Comparison of ENCODE assay signal across 18 cellular contexts in genomic region chr12:9699269-9699897, GRCh38. TPM values are rescaled to one million over a fixed set of nuclear protein-coding genes. Genes with fewer than 3 reads are reported as not detected.
DNase-seq lines count a peak whose midpoint lies in the region; ATAC-seq, FAIRE-seq and TF ChIP-seq lines count a peak whose summit lies in the region.
"Had no signal": no experiment of that assay in that cellular context is flagged by ENCODE, and none has a peak within 500 bp of the region (broad histone marks: within the 10 kb centered on the region; RNA-seq: fewer than 3 reads in every experiment).

No MANE protein-coding gene starts in this region.

- TF ChIP-seq CTCF in PC-9 (conservative IDR thresholded peaks at IDR 0.05) (no peak), endothelial cell of umbilical vein (IDR thresholded peaks at IDR 0.05; ENCODE audit: extremely low read depth in 1 of 2, insufficient read depth in 1 of 2, low read depth in 1 of 2, low read length in 2 of 2) (no peak), psoas muscle (IDR thresholded peaks at IDR 0.05) (no peak), esophagus squamous epithelium (IDR thresholded peaks at IDR 0.05) (no peak)

- CTCF ChIA-PET in activated CD4-positive, alpha-beta T cell treated with anti-CD3 and anti-CD28 coated beads, Interleukin-2, amount 10 ng/mL, durations not matched to agents 7 days and 5 days (lab: Charles Lee), result interaction anchor here (0.8 to 1.8 kb wide), 6 partner anchors 9 to 66 kb away, joined by 3 to 12 read pairs (median 4); partner anchors contain the start of gene CLEC2D
- CTCF ChIA-PET in PC-9 (lab: Charles Lee), result interaction anchor here (0.6 to 1.2 kb wide), 2 partner anchors 10 to 537 kb away, joined by 3 read pairs; no protein-coding TSS in a partner anchor
- CTCF ChIA-PET in endothelial cell of umbilical vein (lab: Charles Lee), result interaction anchor here (0.6 to 2.3 kb wide), 10 partner anchors 9 to 230 kb away, joined by 3 to 27 read pairs (median 4); no protein-coding TSS in a partner anchor

- no peak overlapping the region for H2AFZ ChIP-seq in PC-9
- no peak overlapping the region for H2AFZ ChIP-seq in endothelial cell of umbilical vein (ENCODE audit: low read depth, low read length)

- H3K27ac Mint-ChIP-seq in activated CD4-positive, alpha-beta T cell treated with anti-CD3 and anti-CD28 coated beads, Interleukin-2, amount 10 ng/mL, durations not matched to agents 7 days and 5 days, result peak overlapping the region; percentile 60

- FAIRE-seq in endothelial cell of umbilical vein (lab: Jason Lieb, UNC), result no peak

- POLR2A ChIA-PET in activated CD4-positive, alpha-beta T cell treated with anti-CD3 and anti-CD28 coated beads, Interleukin-2, amount 10 ng/mL, durations not matched to agents 7 days and 5 days (lab: Charles Lee), result no interaction called here
- POLR2A ChIA-PET in PC-9 (lab: Charles Lee; ENCODE audit: unreplicated experiment) (interaction anchor here (0.7 kb wide), 1 partner anchor 63 kb away, joined by 5 read pairs; no protein-coding TSS in a partner anchor), endothelial cell of umbilical vein (lab: Charles Lee) (no interaction called here)

- ATAC-seq in psoas muscle, result no peak
- ATAC-seq: body of pancreas, foreskin keratinocyte had no signal

- H3K27me3 ChIP-seq in PC-9 (ENCODE audit: insufficient read depth, low read depth) (no peaks in the 10 kb centered on the region), endothelial cell of umbilical vein (ENCODE audit: control insufficient read depth in 2 of 2, insufficient read depth in 2 of 2, low read length in 2 of 2) (no peaks in the 10 kb centered on the region), psoas muscle (ENCODE audit: insufficient read depth in 3 of 3, low read length in 2 of 3) (no peaks in the 10 kb centered on the region), esophagus squamous epithelium (no peaks in the 10 kb centered on the region)
- H3K27me3 ChIP-seq: body of pancreas, foreskin keratinocyte had no signal

- dilution Hi-C loops in endothelial cell of umbilical vein (cut with MboI; ENCODE audit: extremely low pct_ligation_motif_present, low sequenced_read_pairs), result no loop called here

- 0 out of 2 replicates have a peak, but pooled peaks cover 9% of the 10 kb centered on the region for H3K4me1 ChIP-seq in PC-9 (replicated peaks; ENCODE audit: insufficient read depth)
- peaks cover 17% of the 10 kb centered on the region for H3K4me1 ChIP-seq in endothelial cell of umbilical vein (ENCODE audit: control insufficient read depth, extremely low read depth, insufficient read depth, low read length)
- no peaks in the 10 kb centered on the region for H3K4me1 ChIP-seq in psoas muscle
- peaks cover 0 to 11% (median 3%) of the 10 kb centered on the region in 3 donors for H3K4me1 ChIP-seq in esophagus squamous epithelium
- H3K4me1 ChIP-seq: body of pancreas, foreskin keratinocyte had no signal

- peaks cover 32% of the 10 kb centered on the region for H3K9me3 Mint-ChIP-seq in activated CD4-positive, alpha-beta T cell treated with anti-CD3 and anti-CD28 coated beads, Interleukin-2, amount 10 ng/mL, durations not matched to agents 7 days and 5 days

- H3K79me2 ChIP-seq in PC-9 (ENCODE audit: low read depth) (no peaks in the 10 kb centered on the region), endothelial cell of umbilical vein (ENCODE audit: control insufficient read depth, insufficient read depth, low read length) (no peaks in the 10 kb centered on the region)

- WGBS in psoas muscle, 3 donors, result 55 to 65% (median 58%) methylated on average over 1 of the region's 1 CpG
- 25 to 54% methylated on average over 1 of the region's 1 CpG for WGBS in esophagus squamous epithelium, 2 donors

- H3K9ac ChIP-seq in endothelial cell of umbilical vein (replicated peaks; ENCODE audit: extremely low read depth, insufficient read depth, low read length), result no peak overlapping the region
- H3K9ac ChIP-seq: KMS-11, SK-N-SH had no signal

- H3K9me2 ChIP-seq in PC-9 (ENCODE audit: insufficient read depth), result no peaks in the 10 kb centered on the region
- H3K9me2 ChIP-seq: SK-N-SH had no signal

- H3K27me3 Mint-ChIP-seq in activated CD4-positive, alpha-beta T cell treated with anti-CD3 and anti-CD28 coated beads, Interleukin-2, amount 10 ng/mL, durations not matched to agents 7 days and 5 days, result no peaks in the 10 kb centered on the region

- H4K20me1 ChIP-seq in PC-9 (ENCODE audit: insufficient read depth) (no peaks in the 10 kb centered on the region), endothelial cell of umbilical vein (replicated peaks; ENCODE audit: control insufficient read depth, extremely low read depth, insufficient read depth, low read length) (no peaks in the 10 kb centered on the region)

- no peaks in the 10 kb centered on the region; the same call in 1 of the 2 replicates for H3K9me3 ChIP-seq in PC-9 (ENCODE audit: insufficient read depth, low read depth)
- H3K9me3 ChIP-seq in endothelial cell of umbilical vein (replicated peaks; ENCODE audit: control insufficient read depth, insufficient read depth, low read length), result no peaks in the 10 kb centered on the region
- peaks cover 6% of the 10 kb centered on the region for H3K9me3 ChIP-seq in psoas muscle
- H3K9me3 ChIP-seq in esophagus squamous epithelium, result peaks cover 0 to 8% (median 3%) of the 10 kb centered on the region in 3 donors
- H3K9me3 ChIP-seq: body of pancreas, SK-N-SH had no signal

- H3F3A ChIP-seq in PC-9 (ENCODE audit: insufficient read depth, low read depth), result peaks cover 11% of the 10 kb centered on the region; the same call in 1 of the 2 replicates

- H3K36me3 ChIP-seq in PC-9 (ENCODE audit: low read depth), result 0 out of 2 replicates have a peak, but pooled peaks cover 3% of the 10 kb centered on the region
- peaks cover 0 to 2% of the 10 kb centered on the region in 2 experiments for H3K36me3 ChIP-seq in endothelial cell of umbilical vein (ENCODE audit: control insufficient read depth in 2 of 2, extremely low read depth in 1 of 2, insufficient read depth in 2 of 2, low read length in 2 of 2)
- H3K36me3 ChIP-seq in psoas muscle (ENCODE audit: insufficient read depth in 1 of 2, low read depth in 1 of 2), result peaks cover 0 to 6% of the 10 kb centered on the region in 2 donors
- H3K36me3 ChIP-seq in esophagus squamous epithelium, result peaks cover 0 to 17% (median 0%) of the 10 kb centered on the region in 3 donors

- no peaks in the 10 kb centered on the region for H3K9me1 ChIP-seq in endothelial cell of umbilical vein (replicated peaks; ENCODE audit: control insufficient read depth, extremely low read depth, insufficient read depth, low read length)

- DNase-seq in activated CD4-positive, alpha-beta T cell treated with anti-CD3 and anti-CD28 coated beads, Interleukin-2, amount 10 ng/mL, durations not matched to agents 7 days and 5 days, result no peak
- no peak for DNase-seq in activated CD4-positive, alpha-beta T cell treated with anti-CD3 and anti-CD28 coated beads for 48 hours
- DNase-seq in PC-9 (no peak), endothelial cell of umbilical vein (ENCODE audit: low read depth, low spot score) (no peak), psoas muscle (no peak), esophagus squamous epithelium (lab: John Stamatoyannopoulos, UW) (no peak), iPS-NIHi7 (ENCODE audit: extremely low spot score) (no peak), SKM-1 treated with dmso at 0.1 percent for 144 hours (lab: John Stamatoyannopoulos, UW; ENCODE audit: unreplicated experiment) (no peak)
- DNase-seq: body of pancreas, NCI-H1436, NCI-H510A, nucleus accumbens, SK-N-SH had no signal

- peaks cover 79% of the 10 kb centered on the region for H3K4me1 Mint-ChIP-seq in activated CD4-positive, alpha-beta T cell treated with anti-CD3 and anti-CD28 coated beads, Interleukin-2, amount 10 ng/mL, durations not matched to agents 7 days and 5 days

- peaks cover 64% of the 10 kb centered on the region for H3K36me3 Mint-ChIP-seq in activated CD4-positive, alpha-beta T cell treated with anti-CD3 and anti-CD28 coated beads, Interleukin-2, amount 10 ng/mL, durations not matched to agents 7 days and 5 days (ENCODE audit: low read depth)

- TF ChIP-seq POLR2A in endothelial cell of umbilical vein (IDR thresholded peaks at IDR 0.05; ENCODE audit: low read depth, low read length) (no peak), esophagus squamous epithelium (IDR thresholded peaks at IDR 0.05) (no peak)

- H3K4me3 Mint-ChIP-seq in activated CD4-positive, alpha-beta T cell treated with anti-CD3 and anti-CD28 coated beads, Interleukin-2, amount 10 ng/mL, durations not matched to agents 7 days and 5 days, result no peak overlapping the region

- H3K4me3 ChIP-seq in PC-9 (no peak overlapping the region), endothelial cell of umbilical vein (replicated peaks in 1 of 3; ENCODE audit: insufficient read depth in 1 of 3, low read depth in 1 of 3, low read length in 3 of 3) (no peak overlapping the region), psoas muscle (no peak overlapping the region), esophagus squamous epithelium (no peak overlapping the region)
- H3K4me3 ChIP-seq: body of pancreas, skin epidermis had no signal

- H3K4me2 ChIP-seq in PC-9 (0 out of 2 replicates have a peak overlapping the region, but pooled peaks have one; percentile 8), endothelial cell of umbilical vein (ENCODE audit: insufficient read depth, low read length) (peak overlapping the region; percentile 79)
- H3K4me2 ChIP-seq: KMS-11, SK-N-SH had no signal

- BruUV-seq in PC-9 (replicated peaks; lab: Mats Ljungman, UMichigan) (no TSS peak), endothelial cell of umbilical vein (replicated peaks; lab: Mats Ljungman, UMichigan) (no TSS peak)

- intact Hi-C loops in PC-9 (cut with micrococcal nuclease; ENCODE audit: unreplicated experiment), result no loop called here
- intact Hi-C loops in endothelial cell of umbilical vein (cut with micrococcal nuclease), result no loop called here
- intact Hi-C loops in psoas muscle (cut with DNase I), result no loop called here
- intact Hi-C loops in esophagus squamous epithelium (cut with DNase I), result no loop called here

- H3K27ac ChIP-seq in PC-9 (no peak overlapping the region), endothelial cell of umbilical vein (ENCODE audit: insufficient read depth, low read depth, low read length) (peak overlapping the region; percentile 22), psoas muscle (peak overlapping the region; percentile 2), esophagus squamous epithelium (peak overlapping the region in 2 of 4 donors; percentile 10 to 40)
- H3K27ac ChIP-seq: foreskin keratinocyte, KMS-11 had no signal

RNA-seq across cellular contexts. Expression of gene CLEC2D, which starts 29.9 kb away (rescaled TPM):
- total RNA-seq in activated CD4-positive, alpha-beta T cell treated with anti-CD3 and anti-CD28 coated beads, Interleukin-2, amount 10 ng/mL, durations not matched to agents 7 days and 5 days, result 100 to 1,000 TPM; 296 to 299 TPM
- 32.6 and 37.8 TPM in 2 replicates for total RNA-seq in PC-9 (2021)
- 4.1 and 6.5 TPM in 2 replicates for total RNA-seq in endothelial cell of umbilical vein
- 1.4 and 1.8 TPM in 2 replicates for polyA plus RNA-seq in endothelial cell of umbilical vein
- 0.63 and 0.75 TPM in 2 replicates for polyA plus RNA-seq in endothelial cell of umbilical vein (2011; cell fraction: cytosol; rRNA removed)
- 17.7 and 18.0 TPM in 2 replicates for polyA plus RNA-seq in endothelial cell of umbilical vein (2011; cell fraction: nucleus; rRNA removed)
- polyA plus RNA-seq in endothelial cell of umbilical vein (2012), result 1.1 and 1.2 TPM in 2 replicates
- polyA minus RNA-seq in endothelial cell of umbilical vein, result 2.1 and 3.7 TPM in 2 replicates
- polyA minus RNA-seq in endothelial cell of umbilical vein (2011; cell fraction: cytosol; rRNA and poly(A)+ RNA removed), result 0.61 TPM
- 7.1 and 7.4 TPM in 2 replicates for polyA minus RNA-seq in endothelial cell of umbilical vein (2011; cell fraction: nucleus; rRNA and poly(A)+ RNA removed)
- 1 to 10 TPM in 3 of 4 donors, under 1 TPM in 1; 0.97 to 2.5 (median 1.6) TPM for total RNA-seq in psoas muscle
- under 1 TPM; 0.42 to 0.59 (median 0.56) TPM for polyA plus RNA-seq in psoas muscle
- 10 to 100 TPM in 1 of 4 donors, 1 to 10 TPM in 3; 1.6 to 11.8 (median 4.3) TPM for total RNA-seq in esophagus squamous epithelium

RNA-seq across cellular contexts. Expression of gene CLECL1, which starts 33.5 kb away (rescaled TPM):
- 1 to 10 TPM; 1.2 to 1.4 TPM for total RNA-seq in activated CD4-positive, alpha-beta T cell treated with anti-CD3 and anti-CD28 coated beads, Interleukin-2, amount 10 ng/mL, durations not matched to agents 7 days and 5 days
- total RNA-seq in PC-9 (2021), result not detected in 2 replicates
- total RNA-seq in endothelial cell of umbilical vein, result not detected in 2 replicates
- polyA plus RNA-seq in endothelial cell of umbilical vein, result not detected in 2 replicates
- polyA plus RNA-seq in endothelial cell of umbilical vein (2011; cell fraction: cytosol; rRNA removed), result not detected in 2 replicates
- not detected in 2 replicates for polyA plus RNA-seq in endothelial cell of umbilical vein (2011; cell fraction: nucleus; rRNA removed)
- not detected in 2 replicates for polyA plus RNA-seq in endothelial cell of umbilical vein (2012)
- not detected in 2 replicates for polyA minus RNA-seq in endothelial cell of umbilical vein
- polyA minus RNA-seq in endothelial cell of umbilical vein (2011; cell fraction: cytosol; rRNA and poly(A)+ RNA removed), result not detected
- not detected in 2 replicates for polyA minus RNA-seq in endothelial cell of umbilical vein (2011; cell fraction: nucleus; rRNA and poly(A)+ RNA removed)
- under 1 TPM in 1 of 4 donors, not detected in 3; 0.42 TPM for total RNA-seq in psoas muscle
- under 1 TPM in 2 of 3 donors, not detected in 1; 0.10 to 0.28 TPM for polyA plus RNA-seq in psoas muscle
- total RNA-seq in esophagus squamous epithelium, result 1 to 10 TPM in 1 of 4 donors, not detected in 3; 1.1 TPM
- total RNA-seq: body of pancreas, foreskin keratinocyte, H4 had no signal
- polyA plus RNA-seq: AG04450, foreskin keratinocyte, SK-N-SH had no signal
